Comparison of ENCODE assay signal across 17 cellular contexts in genomic region chr10:86941991-86942421, GRCh38. TPM values are rescaled to one million over a fixed set of nuclear protein-coding genes. Genes with fewer than 3 reads are reported as not detected.
DNase-seq lines count a peak whose midpoint lies in the region; ATAC-seq and TF ChIP-seq lines count a peak whose summit lies in the region.
"Had no signal": no experiment of that assay in that cellular context is flagged by ENCODE, and none has a peak within 500 bp of the region (broad histone marks: within the 10 kb centered on the region; RNA-seq: fewer than 3 reads in every experiment).

No MANE protein-coding gene starts in this region.

- H3K27me3 ChIP-seq in Peyer's patch (no peaks in the 10 kb centered on the region), suprapubic skin (no peaks in the 10 kb centered on the region), thyroid gland (no peaks in the 10 kb centered on the region)
- H3K27me3 ChIP-seq: BE2C had no signal

- H3K4me3 ChIP-seq in Peyer's patch, result no peak overlapping the region
- no peak overlapping the region for H3K4me3 ChIP-seq in suprapubic skin
- no peak overlapping the region for H3K4me3 ChIP-seq in thyroid gland (replicated peaks in 1 of 3)

- H3K4me1 ChIP-seq in Peyer's patch, result no peaks in the 10 kb centered on the region
- H3K4me1 ChIP-seq in suprapubic skin, result peaks cover 28% of the 10 kb centered on the region
- H3K4me1 ChIP-seq in thyroid gland, result peaks cover 3 to 24% of the 10 kb centered on the region in 2 donors
- H3K4me1 ChIP-seq: BE2C had no signal

- WGBS in suprapubic skin, result 91% methylated on average over 14 of the region's 14 CpGs
- 91 to 93% methylated on average over 12 to 14 of the region's 14 CpGs for WGBS in thyroid gland, 2 donors

- ATAC-seq in left colon (peak; percentile 33), HG02870 (IDR thresholded peaks at IDR 0.05; ENCODE audit: unreplicated experiment) (no peak)
- ATAC-seq: CD8-positive, alpha-beta T cell had no signal

- TF ChIP-seq POLR2A in Peyer's patch (IDR thresholded peaks at IDR 0.05), result no peak
- TF ChIP-seq POLR2A in suprapubic skin (IDR thresholded peaks at IDR 0.05), result no peak
- no peak for TF ChIP-seq POLR2A in thyroid gland (IDR thresholded peaks at IDR 0.05)

- H3K9me3 ChIP-seq in Peyer's patch (no peaks in the 10 kb centered on the region), suprapubic skin (no peaks in the 10 kb centered on the region), thyroid gland (no peaks in the 10 kb centered on the region)
- H3K9me3 ChIP-seq: BE2C had no signal

- TF ChIP-seq EP300 in suprapubic skin (IDR thresholded peaks at IDR 0.05), result no peak

- TF ChIP-seq CTCF in GM10266 (IDR thresholded peaks at IDR 0.05; ENCODE audit: control insufficient read depth, insufficient read depth, low read depth, missing control alignments) (no peak), Peyer's patch (IDR thresholded peaks at IDR 0.05) (no peak), suprapubic skin (IDR thresholded peaks at IDR 0.05) (no peak), thyroid gland (IDR thresholded peaks at IDR 0.05) (no peak)

- DNase-seq in GM10266 (ENCODE audit: extremely low spot score), result peak; percentile 12
- DNase-seq in Peyer's patch, result peak in 2 of 3 donors; percentile 9 to 43
- DNase-seq in left colon, result no peak
- peak; percentile 60 to 62 for DNase-seq in suprapubic skin (ENCODE audit: low spot score in 2 of 2)
- no peak for DNase-seq in thyroid gland
- DNase-seq in superior temporal gyrus (ENCODE audit: extremely low spot score), result no peak
- DNase-seq: BE2C, Karpas-422, MM.1S, NCI-H1105, NCI-H1930, NCI-H2171, NCI-H446 treated with DMSO at 0.1 percent for 48 hours, NCI-H82, SHP77 treated with DMSO at 0.1 percent for 48 hours had no signal

- H3K36me3 ChIP-seq in Peyer's patch (no peaks in the 10 kb centered on the region), suprapubic skin (peaks cover 11% of the 10 kb centered on the region), thyroid gland (peaks cover 0 to under 1% of the 10 kb centered on the region in 2 donors)
- H3K36me3 ChIP-seq: BE2C had no signal

- intact Hi-C loops in left colon (cut with DNase I, micrococcal nuclease), result no loop called here
- intact Hi-C loops in thyroid gland (cut with DNase I), result no loop called here

- H3K27ac ChIP-seq in Peyer's patch (no peak overlapping the region), suprapubic skin (no peak overlapping the region), thyroid gland (no peak overlapping the region)

RNA-seq across cellular contexts. Expression of gene MMRN2, which starts 15.4 kb away (rescaled TPM):
- 10 to 100 TPM in 2 of 4 donors, 1 to 10 TPM in 2; 2.8 to 16.5 (median 12.6) TPM for total RNA-seq in Peyer's patch
- total RNA-seq in left colon, result 1 to 10 TPM; 6.0 to 7.8 TPM
- total RNA-seq in suprapubic skin, result 10 to 100 TPM; 23.1 to 77.6 (median 40.7) TPM
- 10 to 100 TPM; 23.0 to 45.1 (median 28.4) TPM for total RNA-seq in thyroid gland

RNA-seq across cellular contexts. Expression of gene SNCG, which starts 16.4 kb away (rescaled TPM):
- 1 to 10 TPM in 2 of 4 donors, not detected in 2; 2.4 to 8.2 TPM for total RNA-seq in Peyer's patch
- total RNA-seq in left colon, result 1 to 10 TPM; 2.6 to 6.8 TPM
- 10 to 100 TPM; 20.7 to 27.1 (median 24.6) TPM for total RNA-seq in suprapubic skin
- 10 to 100 TPM; 11.5 to 40.2 (median 23.1) TPM for total RNA-seq in thyroid gland
- total RNA-seq: CD8-positive, alpha-beta T cell had no signal

RNA-seq across cellular contexts. Expression of gene ADIRF, which starts 26.3 kb away (rescaled TPM):
- total RNA-seq in Peyer's patch, result 100 to 1,000 TPM in 3 of 4 donors, 10 to 100 TPM in 1; 86.6 to 605 (median 431) TPM
- 100 to 1,000 TPM in 1 of 2 donors, 10 to 100 TPM in 1; 73.1 to 147 TPM for total RNA-seq in left colon
- 100 to 1,000 TPM in 2 of 4 donors, 10 to 100 TPM in 2; 79.1 to 131 (median 104) TPM for total RNA-seq in suprapubic skin
- total RNA-seq in thyroid gland, result 100 to 1,000 TPM in 3 of 4 donors, 10 to 100 TPM in 1; 66.6 to 208 (median 104) TPM
- total RNA-seq: CD8-positive, alpha-beta T cell had no signal

Comparison
In these comparisons a context has a peak if more than half of its experiments do, and no peak if none do; other contexts are left out.
1. DNase-seq: peak in GM10266 (single experiment), Peyer's patch (2 of 3) and suprapubic skin (2 of 2); none in left colon (0 of 2), thyroid gland (0 of 2) and superior temporal gyrus (single experiment).